26 cellular contexts compared by ENCODE assay signal in the genomic region with DNA sequence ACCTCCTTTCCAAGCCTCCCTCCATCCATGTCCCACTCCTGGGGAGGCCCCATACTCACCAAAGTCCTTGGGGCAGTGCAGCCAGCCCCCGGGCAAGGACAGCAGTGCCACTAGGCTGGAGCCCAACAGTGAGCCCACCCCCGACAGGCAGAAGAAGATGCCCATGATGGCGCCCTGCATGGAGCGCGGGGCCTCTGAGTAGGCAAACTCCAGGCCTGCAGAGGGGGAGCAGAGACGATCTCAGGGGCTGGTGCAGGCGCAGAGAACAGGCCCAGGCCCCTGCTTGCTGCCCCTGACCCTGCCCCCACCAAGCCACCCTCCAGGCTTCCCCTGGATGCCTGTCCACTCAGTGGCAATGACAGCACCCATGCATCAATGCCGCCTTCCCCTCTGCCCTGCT. TPM values are rescaled to one million over a fixed set of nuclear protein-coding genes. Genes with fewer than 3 reads are reported as not detected.
A peak's percentile ranks its signal among the peaks of the same experiment; 100 is the strongest.
DNase-seq lines count a peak whose midpoint lies in the region; ATAC-seq and TF ChIP-seq lines count a peak whose summit lies in the region.
"Had no signal": no experiment of that assay in that cellular context is flagged by ENCODE, and none has a peak within 500 bp of the region (broad histone marks: within the 10 kb centered on the region; RNA-seq: fewer than 3 reads in every experiment).

No MANE protein-coding gene starts in this region.

- no peak for ATAC-seq in Right ventricle myocardium inferior
- no peak for ATAC-seq in activated B cell treated with CpG ODN at 0.5 μM for 24 hours (ENCODE audit: low read depth)
- no peak for ATAC-seq in upper lobe of left lung (ENCODE audit: low FRiP score in 2 of 2)
- ATAC-seq: HCT116 had no signal

- H3K4me3 Mint-ChIP-seq in activated B cell treated with CpG ODN at 0.5 μM for 24 hours (no peak overlapping the region), MCF 10A (ENCODE audit: unreplicated experiment) (no peak overlapping the region)
- H3K4me3 Mint-ChIP-seq: CD4-positive, alpha-beta T cell had no signal

- DNase-seq in Right ventricle myocardium inferior (ENCODE audit: missing footprints) (peak; percentile 37), right atrium auricular region (ENCODE audit: low spot score) (no peak), activated B cell treated with CpG ODN at 0.5 μM for 24 hours (no peak), neuronal stem cell (ENCODE audit: low spot score) (no peak), upper lobe of left lung (peak in 1 of 2 donors; percentile 60), A673 (ENCODE audit: low spot score) (no peak), MCF 10A (ENCODE audit: unreplicated experiment) (no peak)
- no peak for DNase-seq in activated naive CD4-positive, alpha-beta T cell (lab: John Stamatoyannopoulos, UW)
- DNase-seq: 8988T; BE2C; Caco-2; CD4-positive, alpha-beta T cell; GDM1; IMR-90; Karpas-422; MG63; NCI-H1105; NCI-H2081; NCI-H510A; NCI-H748 treated with DMSO at 0.1 percent for 48 hours; NK-92 treated with Interleukin-12 subunit alpha and Interleukin-12 subunit beta, amount 100 ng/mL, for 24 hours; SHP77 had no signal

- H3K9me3 Mint-ChIP-seq in activated B cell treated with CpG ODN at 0.5 μM for 24 hours: no peaks in the 10 kb centered on the region
- no peaks in the 10 kb centered on the region for H3K9me3 Mint-ChIP-seq in MCF 10A (ENCODE audit: unreplicated experiment)
- H3K9me3 Mint-ChIP-seq: CD4-positive, alpha-beta T cell had no signal

- no peak for TF ChIP-seq POLR2A in upper lobe of left lung (IDR thresholded peaks at IDR 0.05)

- H3K18ac ChIP-seq in neuronal stem cell (ENCODE audit: low read length): peak overlapping the region; percentile 67

- H3K27ac ChIP-seq in right atrium auricular region (no peak overlapping the region), neuronal stem cell (replicated peaks; ENCODE audit: low read length) (no peak overlapping the region), upper lobe of left lung (peak overlapping the region; percentile 76 to 90 (median 82)), A673 (ENCODE audit: low read depth, low read length, poor library complexity, severe bottlenecking) (no peak overlapping the region)
- H3K27ac ChIP-seq: HL-60 had no signal

- H4K91ac ChIP-seq in neuronal stem cell (ENCODE audit: low read depth, low read length, poor library complexity): no peak overlapping the region

- H3K4me2 ChIP-seq in neuronal stem cell (ENCODE audit: insufficient read depth, low read length, poor library complexity, severe bottlenecking): no peak overlapping the region

- H3K4ac ChIP-seq in neuronal stem cell (ENCODE audit: low read length): no peak overlapping the region

- no peak for TF ChIP-seq CTCF in right atrium auricular region (IDR thresholded peaks at IDR 0.05)
- TF ChIP-seq CTCF in activated B cell treated with CpG ODN at 0.5 μM for 24 hours (IDR thresholded peaks at IDR 0.05): no peak
- no peak for TF ChIP-seq CTCF in upper lobe of left lung (IDR thresholded peaks at IDR 0.05)
- TF ChIP-seq CTCF in A673 (conservative IDR thresholded peaks at IDR 0.05; ENCODE audit: low read depth, low read length): no peak
- TF ChIP-seq CTCF in MCF 10A (IDR thresholded peaks at IDR 0.05; ENCODE audit: unreplicated experiment): no peak

- POLR2A ChIA-PET in activated B cell treated with CpG ODN at 0.5 μM for 24 hours (lab: Charles Lee): no interaction called here
- POLR2A ChIA-PET in A673 (lab: Charles Lee; ENCODE audit: low non-redundant PET): no interaction called here
- POLR2A ChIA-PET in MCF 10A (lab: Yijun Ruan, JAX): no interaction called here

- H3K36me3 Mint-ChIP-seq in activated B cell treated with CpG ODN at 0.5 μM for 24 hours (ENCODE audit: low read depth) (peaks cover 57% of the 10 kb centered on the region), MCF 10A (ENCODE audit: insufficient read depth, unreplicated experiment) (peaks cover 6% of the 10 kb centered on the region)

- no peak for TF ChIP-seq EP300 in upper lobe of left lung (IDR thresholded peaks at IDR 0.05)

- no peak overlapping the region for H2BK120ac ChIP-seq in neuronal stem cell (ENCODE audit: low read depth, low read length)

- BruUV-seq in A673 (replicated peaks; lab: Mats Ljungman, UMichigan): no TSS peak
- BruUV-seq in MCF 10A (replicated peaks; lab: Mats Ljungman, UMichigan): no TSS peak

- H3K4me1 ChIP-seq in right atrium auricular region: peaks cover 0 to 9% of the 10 kb centered on the region in 2 donors
- H3K4me1 ChIP-seq in neuronal stem cell (ENCODE audit: control insufficient read depth in 2 of 2, insufficient read depth in 1 of 2, low read depth in 1 of 2, low read length in 2 of 2): peaks cover 0 to 5% of the 10 kb centered on the region in 2 donors
- peaks cover 14 to 42% (median 22%) of the 10 kb centered on the region in 4 donors for H3K4me1 ChIP-seq in upper lobe of left lung
- no peaks in the 10 kb centered on the region for H3K4me1 ChIP-seq in A673 (ENCODE audit: insufficient read depth, low read length, poor library complexity, severe bottlenecking)
- H3K4me1 ChIP-seq: BE2C, Caco-2 had no signal

- no peak overlapping the region for H4K8ac ChIP-seq in neuronal stem cell (ENCODE audit: low read depth, low read length)

- no peak overlapping the region for H2BK15ac ChIP-seq in neuronal stem cell (ENCODE audit: low read length)

- H3K4me3 ChIP-seq in right atrium auricular region (no peak overlapping the region), neuronal stem cell (ENCODE audit: low read length in 2 of 2) (no peak overlapping the region), upper lobe of left lung (no peak overlapping the region), A673 (ENCODE audit: low read depth, low read length, poor library complexity, severe bottlenecking) (no peak overlapping the region)
- H3K4me3 ChIP-seq: MG63 had no signal

- H3K27me3 Mint-ChIP-seq in activated B cell treated with CpG ODN at 0.5 μM for 24 hours (no peaks in the 10 kb centered on the region), MCF 10A (ENCODE audit: insufficient read depth, unreplicated experiment) (peaks cover 14% of the 10 kb centered on the region)
- H3K27me3 Mint-ChIP-seq: CD4-positive, alpha-beta T cell had no signal

- peaks cover 3% of the 10 kb centered on the region for H3K79me1 ChIP-seq in neuronal stem cell (ENCODE audit: low read depth, low read length)

- no peak overlapping the region for H3K9ac ChIP-seq in neuronal stem cell (ENCODE audit: low read depth, low read length, poor library complexity)

- H2BK5ac ChIP-seq in neuronal stem cell (ENCODE audit: low read length): no peak overlapping the region

- intact Hi-C loops in Right ventricle myocardium inferior (cut with DNase I): no loop called here
- intact Hi-C loops in activated B cell treated with CpG ODN at 0.5 μM for 24 hours (cut with micrococcal nuclease): no loop called here
- intact Hi-C loops in A673 (cut with micrococcal nuclease; ENCODE audit: unreplicated experiment): no loop called here
- intact Hi-C loops in MCF 10A (cut with micrococcal nuclease): no loop called here

- H3K9me3 ChIP-seq in right atrium auricular region: no peaks in the 10 kb centered on the region
- H3K9me3 ChIP-seq in neuronal stem cell (replicated peaks in 1 of 2; ENCODE audit: control insufficient read depth in 2 of 2, insufficient read depth in 1 of 2, low read depth in 1 of 2, low read length in 2 of 2): no peaks in the 10 kb centered on the region
- H3K9me3 ChIP-seq in upper lobe of left lung: no peaks in the 10 kb centered on the region
- H3K9me3 ChIP-seq in A673 (ENCODE audit: low read depth, low read length, poor library complexity, severe bottlenecking): no peaks in the 10 kb centered on the region
- H3K9me3 ChIP-seq: BE2C, Caco-2, MG63 had no signal

- no peak overlapping the region for H2AFZ ChIP-seq in neuronal stem cell (ENCODE audit: low read length)

- H3K23ac ChIP-seq in neuronal stem cell (ENCODE audit: low read depth, low read length, poor library complexity): peak overlapping the region; percentile 17

- H2BK12ac ChIP-seq in neuronal stem cell (ENCODE audit: low read length): no peak overlapping the region

- peak overlapping the region; percentile 30 for H3K27ac Mint-ChIP-seq in activated B cell treated with CpG ODN at 0.5 μM for 24 hours
- no peak overlapping the region for H3K27ac Mint-ChIP-seq in MCF 10A (ENCODE audit: low read depth, unreplicated experiment)
- H3K27ac Mint-ChIP-seq: CD4-positive, alpha-beta T cell had no signal

- CTCF ChIA-PET in activated B cell treated with CpG ODN at 0.5 μM for 24 hours (lab: Charles Lee) (no interaction called here), A673 (lab: Charles Lee) (no interaction called here), MCF 10A (lab: Yijun Ruan, JAX) (no interaction called here)

- H3K27me3 ChIP-seq in right atrium auricular region (no peaks in the 10 kb centered on the region), neuronal stem cell (ENCODE audit: control insufficient read depth in 3 of 3, insufficient read depth in 3 of 3, low read depth in 1 of 3, low read length in 3 of 3) (no peaks in the 10 kb centered on the region), upper lobe of left lung (no peaks in the 10 kb centered on the region), A673 (replicated peaks; ENCODE audit: insufficient read depth, low read depth, low read length, poor library complexity) (no peaks in the 10 kb centered on the region)
- H3K27me3 ChIP-seq: BE2C, MG63 had no signal

- peaks cover 8% of the 10 kb centered on the region for H3K36me3 ChIP-seq in right atrium auricular region
- H3K36me3 ChIP-seq in neuronal stem cell (replicated peaks in 1 of 2; ENCODE audit: control insufficient read depth in 2 of 2, insufficient read depth in 2 of 2, low read length in 2 of 2): peaks cover 20 to 47% of the 10 kb centered on the region in 2 donors
- H3K36me3 ChIP-seq in upper lobe of left lung: peaks cover 5 to 62% (median 38%) of the 10 kb centered on the region in 4 donors
- H3K36me3 ChIP-seq in A673 (ENCODE audit: insufficient read depth, low read length, poor library complexity, severe bottlenecking): peaks cover under 1% of the 10 kb centered on the region
- H3K36me3 ChIP-seq: MG63 had no signal

- WGBS in neuronal stem cell (ENCODE audit: extremely low coverage in 2 of 2, insufficient read length in 2 of 2, insufficient replicate concordance in 1 of 2), 2 donors: no CpG with 5 or more reads among the region's 8 CpGs
- WGBS in upper lobe of left lung, 2 donors: 93 to 100% methylated on average over 3 to 8 of the region's 8 CpGs

- no peak overlapping the region for H3K14ac ChIP-seq in neuronal stem cell (ENCODE audit: low read length)

- H3K4me1 Mint-ChIP-seq in activated B cell treated with CpG ODN at 0.5 μM for 24 hours: peaks cover 31% of the 10 kb centered on the region
- H3K4me1 Mint-ChIP-seq in MCF 10A (ENCODE audit: insufficient read depth, unreplicated experiment): no peaks in the 10 kb centered on the region

- peak overlapping the region; percentile 42 for H2AK5ac ChIP-seq in neuronal stem cell (ENCODE audit: low read depth, low read length)

RNA-seq across cellular contexts. Expression of a gene that starts 13.6 kb away (rescaled TPM):
- total RNA-seq in Right ventricle myocardium inferior: 6.3 TPM
- total RNA-seq in right atrium auricular region: 1 to 10 TPM; 7.5 to 8.4 TPM
- 8.2 and 8.7 TPM in 2 replicates for total RNA-seq in activated B cell treated with CpG ODN at 0.5 μM for 24 hours
- 90.5 TPM for polyA plus RNA-seq in neuronal stem cell (2013, experiment 1 of 2)
- 91.3 TPM for polyA plus RNA-seq in neuronal stem cell (2013, experiment 2 of 2)
- 10 to 100 TPM in 2 of 6 donors, 1 to 10 TPM in 4; 3.6 to 18.2 (median 9.4) TPM for total RNA-seq in upper lobe of left lung
- total RNA-seq in A673 (2021): 140 and 147 TPM in 2 replicates
- 20.5 and 22.5 TPM in 2 replicates for total RNA-seq in MCF 10A (2022)
- total RNA-seq: CD4-positive, alpha-beta T cell had no signal

RNA-seq across cellular contexts. Expression of a gene that starts 14.2 kb away (rescaled TPM):
- total RNA-seq in Right ventricle myocardium inferior (20.8 TPM), right atrium auricular region (10 to 100 TPM; 12.9 to 17.5 TPM), activated B cell treated with CpG ODN at 0.5 μM for 24 hours (76.4 and 77.8 TPM in 2 replicates), upper lobe of left lung (100 to 1,000 TPM in 4 of 6 donors, 10 to 100 TPM in 2; 29.5 to 186 (median 115) TPM), A673 (2021) (not detected in 2 replicates), MCF 10A (2022) (not detected in 2 replicates)
- 44.3 TPM for polyA plus RNA-seq in neuronal stem cell (2013, experiment 1 of 2)
- polyA plus RNA-seq in neuronal stem cell (2013, experiment 2 of 2): 45.8 TPM

RNA-seq across cellular contexts. Expression of a gene that starts 23.9 kb away (rescaled TPM):
- 97.5 TPM for total RNA-seq in Right ventricle myocardium inferior
- 100 to 1,000 TPM; 119 to 124 TPM for total RNA-seq in right atrium auricular region
- 117 and 121 TPM in 2 replicates for total RNA-seq in activated B cell treated with CpG ODN at 0.5 μM for 24 hours
- polyA plus RNA-seq in neuronal stem cell (2013, experiment 1 of 2): 64.1 TPM
- polyA plus RNA-seq in neuronal stem cell (2013, experiment 2 of 2): 63.1 TPM
- 100 to 1,000 TPM in 5 of 6 donors, 10 to 100 TPM in 1; 27.2 to 153 (median 129) TPM for total RNA-seq in upper lobe of left lung
- 139 and 169 TPM in 2 replicates for total RNA-seq in A673 (2021)
- 39.5 and 45.8 TPM in 2 replicates for total RNA-seq in MCF 10A (2022)

RNA-seq across cellular contexts. Expression of a gene that starts 31.4 kb away (rescaled TPM):
- total RNA-seq in Right ventricle myocardium inferior (41.1 TPM), right atrium auricular region (10 to 100 TPM; 20.3 to 46.2 TPM), activated B cell treated with CpG ODN at 0.5 μM for 24 hours (143 and 164 TPM in 2 replicates), upper lobe of left lung (10 to 100 TPM; 10.5 to 72.8 (median 55.1) TPM), A673 (2021) (200 and 204 TPM in 2 replicates), MCF 10A (2022) (99.0 and 115 TPM in 2 replicates)
- 80.3 TPM for polyA plus RNA-seq in neuronal stem cell (2013, experiment 1 of 2)
- 77.6 TPM for polyA plus RNA-seq in neuronal stem cell (2013, experiment 2 of 2)

RNA-seq across cellular contexts. Expression of a gene that starts 33.7 kb away (rescaled TPM):
- total RNA-seq in Right ventricle myocardium inferior (0.22 TPM), right atrium auricular region (under 1 TPM; 0.48 to 0.79 TPM), activated B cell treated with CpG ODN at 0.5 μM for 24 hours (6.7 and 12.0 TPM in 2 replicates), upper lobe of left lung (10 to 100 TPM in 2 of 6 donors, 1 to 10 TPM in 4; 3.8 to 27.2 (median 5.3) TPM), A673 (2021) (not detected in 2 replicates), MCF 10A (2022) (not detected in 2 replicates)
- 0.21 TPM for polyA plus RNA-seq in neuronal stem cell (2013, experiment 1 of 2)
- 0.24 TPM for polyA plus RNA-seq in neuronal stem cell (2013, experiment 2 of 2)
- total RNA-seq: HT1080, IMR-90, OCI-LY7 had no signal
- polyA plus RNA-seq: IMR-90 had no signal

Comparison
In these comparisons a context has a peak if more than half of its experiments do, and no peak if none do; other contexts are left out.
1. H3K27ac ChIP-seq: peak in upper lobe of left lung (4 of 4); none in right atrium auricular region (0 of 2), neuronal stem cell (single experiment) and A673 (single experiment).
2. RNA of a gene that starts 14.2 kb away (total RNA-seq): 29.5 to 186 TPM in upper lobe of left lung, 76.4 to 77.8 TPM in activated B cell treated with CpG ODN at 0.5 μM for 24 hours, 20.8 TPM in Right ventricle myocardium inferior (single experiment) and 12.9 to 17.5 TPM in right atrium auricular region; not detected in A673 and not detected in MCF 10A; every median in the first group is over 10 times any median in the second.